9 cellular contexts compared by ENCODE assay signal in the genomic region with DNA sequence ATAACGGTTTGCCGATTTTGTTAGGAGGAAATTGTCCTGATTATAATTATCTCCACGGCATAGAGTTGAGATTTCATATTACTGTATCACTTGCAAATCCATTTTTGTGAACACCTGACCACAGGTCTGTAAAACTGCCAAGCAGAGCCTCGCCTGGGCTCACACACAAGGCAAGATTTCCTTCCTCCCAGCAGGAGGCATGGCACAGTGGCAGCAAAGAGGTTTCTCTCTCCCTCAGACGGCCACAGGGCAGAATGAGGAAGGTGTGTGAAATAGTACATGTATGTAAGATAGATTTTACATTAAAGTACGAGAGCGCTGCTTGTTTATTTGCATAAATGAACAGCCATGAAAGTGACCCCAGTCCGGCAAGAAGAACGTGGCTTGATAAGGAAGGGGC.
DNase-seq lines count a peak whose midpoint lies in the region; ATAC-seq and TF ChIP-seq lines count a peak whose summit lies in the region.
"Had no signal": no experiment of that assay in that cellular context is flagged by ENCODE, and none has a peak within 500 bp of the region (broad histone marks: within the 10 kb centered on the region; RNA-seq: fewer than 3 reads in every experiment).

No MANE protein-coding gene starts in this region.

- H3K27ac Mint-ChIP-seq in activated naive CD4-positive, alpha-beta T cell treated with anti-CD3 and anti-CD28 coated beads, Interleukin-2, amount 50 U/mL, for 24 hours = peak overlapping the region; percentile 100

- H3K4me3 ChIP-seq in cardiac muscle cell = no peak overlapping the region
- H3K4me3 ChIP-seq in upper lobe of left lung = no peak overlapping the region

- TF ChIP-seq EP300 in upper lobe of left lung (IDR thresholded peaks at IDR 0.05) = no peak

- H3K27me3 ChIP-seq in cardiac muscle cell = no peaks in the 10 kb centered on the region
- no peaks in the 10 kb centered on the region for H3K27me3 ChIP-seq in upper lobe of left lung

- H3K36me3 ChIP-seq in cardiac muscle cell (no peaks in the 10 kb centered on the region), upper lobe of left lung (no peaks in the 10 kb centered on the region)

- H3K36me3 Mint-ChIP-seq in activated naive CD4-positive, alpha-beta T cell treated with anti-CD3 and anti-CD28 coated beads, Interleukin-2, amount 50 U/mL, for 24 hours = no peaks in the 10 kb centered on the region

- TF ChIP-seq CTCF in cardiac muscle cell (IDR thresholded peaks at IDR 0.05; ENCODE audit: low read depth, low read length) (no peak), upper lobe of left lung (IDR thresholded peaks at IDR 0.05) (peak in 2 of 6 experiments; percentile 12 to 14)

- peak; percentile 29 to 43 for ATAC-seq in upper lobe of left lung (ENCODE audit: low FRiP score in 2 of 2)
- ATAC-seq in HG02759 (IDR thresholded peaks at IDR 0.05; ENCODE audit: unreplicated experiment) = no peak

- no peaks in the 10 kb centered on the region for H3K9me3 ChIP-seq in cardiac muscle cell (ENCODE audit: low read depth)
- no peaks in the 10 kb centered on the region for H3K9me3 ChIP-seq in upper lobe of left lung

- H3K4me1 ChIP-seq in cardiac muscle cell (ENCODE audit: low read depth) (peaks cover 59% of the 10 kb centered on the region), upper lobe of left lung (peaks cover 34 to 57% (median 49%) of the 10 kb centered on the region in 4 donors)

- TF ChIP-seq POLR2A in upper lobe of left lung (IDR thresholded peaks at IDR 0.05) = no peak

- peak overlapping the region; percentile 90 for H3K4me3 Mint-ChIP-seq in activated naive CD4-positive, alpha-beta T cell treated with anti-CD3 and anti-CD28 coated beads, Interleukin-2, amount 50 U/mL, for 24 hours

- no peak for DNase-seq in activated naive CD4-positive, alpha-beta T cell treated with Interleukin-2 at 50 U/mL for 16 hours
- DNase-seq in NOMO-1 (lab: John Stamatoyannopoulos, UW; ENCODE audit: unreplicated experiment in 2 of 2) (peak; percentile 44 to 75), cardiac muscle cell (ENCODE audit: low read depth in 1 of 2, low spot score in 1 of 2) (no peak), upper lobe of left lung (peak in 1 of 2 donors; percentile 72), NCI-H1105 treated with DMSO at 0.1 percent for 48 hours (lab: John Stamatoyannopoulos, UW) (no peak), SHP77 treated with DMSO at 0.1 percent for 48 hours (lab: John Stamatoyannopoulos, UW) (no peak)
- DNase-seq: Calu3 had no signal

- no peaks in the 10 kb centered on the region for H3K27me3 Mint-ChIP-seq in activated naive CD4-positive, alpha-beta T cell treated with anti-CD3 and anti-CD28 coated beads, Interleukin-2, amount 50 U/mL, for 24 hours

- peak overlapping the region; percentile 67 for H3K27ac ChIP-seq in cardiac muscle cell
- peak overlapping the region in 3 of 4 donors; percentile 18 to 65 (median 46) for H3K27ac ChIP-seq in upper lobe of left lung

- no peaks in the 10 kb centered on the region for H3K9me3 Mint-ChIP-seq in activated naive CD4-positive, alpha-beta T cell treated with anti-CD3 and anti-CD28 coated beads, Interleukin-2, amount 50 U/mL, for 24 hours

- 36 to 56% methylated on average over 9 of the region's 9 CpGs for WGBS in upper lobe of left lung, 2 donors

- peaks cover 100% of the 10 kb centered on the region for H3K4me1 Mint-ChIP-seq in activated naive CD4-positive, alpha-beta T cell treated with anti-CD3 and anti-CD28 coated beads, Interleukin-2, amount 50 U/mL, for 24 hours

Comparison
In these comparisons a context has a peak if more than half of its experiments do, and no peak if none do; other contexts are left out.
1. DNase-seq: peak in NOMO-1 (2 of 2); none in activated naive CD4-positive, alpha-beta T cell treated with Interleukin-2 at 50 U/mL for 16 hours (single experiment), cardiac muscle cell (0 of 2), NCI-H1105 treated with DMSO at 0.1 percent for 48 hours (single experiment) and SHP77 treated with DMSO at 0.1 percent for 48 hours (single experiment).